1 cellular context compared by ENCODE assay signal in the genomic region with DNA sequence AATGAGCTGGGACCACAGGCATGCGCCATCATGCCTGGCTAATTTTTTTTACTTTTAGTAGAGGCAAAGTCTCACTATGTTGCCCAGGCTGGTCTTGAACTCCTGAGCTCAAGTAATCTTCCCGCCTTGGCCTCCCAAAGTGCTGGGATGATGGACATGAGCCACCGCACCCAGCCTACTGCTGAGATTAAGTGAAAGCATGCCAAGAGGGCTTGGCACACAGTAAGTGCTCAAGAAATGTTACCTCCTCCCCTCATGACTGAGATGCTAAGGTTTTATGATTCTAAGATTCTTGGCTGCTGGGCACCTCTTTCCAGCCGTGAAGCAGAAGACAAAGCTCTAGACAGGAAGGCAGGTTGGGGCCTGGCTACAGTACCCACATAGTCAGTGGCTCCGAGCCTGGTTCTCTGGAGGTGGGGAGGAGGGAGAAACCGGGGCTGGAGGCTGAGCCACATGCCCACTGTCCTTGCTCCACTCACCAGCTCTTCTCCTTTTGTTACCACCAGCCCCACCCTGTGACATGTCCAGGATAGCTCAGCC.
TF ChIP-seq lines count a peak whose summit lies in the region.

No MANE protein-coding gene starts in this region.

TF ChIP-seq in endothelial cell of umbilical vein, 7 proteins besides CTCF, POLR2A, EP300 and RAD21:
- TF ChIP-seq MYC (IDR thresholded peaks at IDR 0.05; ENCODE audit: low read depth, low read length) (no peak), JUN (IDR thresholded peaks at IDR 0.05; ENCODE audit: borderline replicate concordance, insufficient read depth, insufficient read length, low read depth) (no peak), GATA2 (IDR thresholded peaks at IDR 0.05; ENCODE audit: insufficient read depth, insufficient read length, low read depth, low read length) (no peak)
- TF ChIP-seq, protein P1, sequence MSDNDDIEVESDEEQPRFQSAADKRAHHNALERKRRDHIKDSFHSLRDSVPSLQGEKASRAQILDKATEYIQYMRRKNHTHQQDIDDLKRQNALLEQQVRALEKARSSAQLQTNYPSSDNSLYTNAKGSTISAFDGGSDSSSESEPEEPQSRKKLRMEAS (IDR thresholded peaks at IDR 0.05; ENCODE audit: insufficient read depth, insufficient read length) = no peak
